ENCODE assay signal across 19 cellular contexts in genomic region chr16:57413733-57414132, GRCh38. TPM values are rescaled to one million over a fixed set of nuclear protein-coding genes. Genes with fewer than 3 reads are reported as not detected.
"Had no signal": no experiment of that assay in that cellular context is flagged by ENCODE, and none has a peak within 500 bp of the region (broad histone marks: within the 10 kb centered on the region; RNA-seq: fewer than 3 reads in every experiment).

No MANE protein-coding gene starts in this region.

- H3K27ac Mint-ChIP-seq: activated CD4-positive, alpha-beta T cell treated with anti-CD3 and anti-CD28 coated beads for 36 hours; activated CD8-positive, alpha-beta T cell treated with anti-CD3 and anti-CD28 coated beads for 36 hours; activated T-helper 1 cell treated with anti-CD3 and anti-CD28 coated beads, Interleukin-12 subunit alpha, Interleukin-12 subunit beta, Interleukin-2, Interleukin-4 antibody, amounts not matched to agents 30 ng/mL and 10 ng/mL and 1 ng/mL, durations not matched to agents 14 hours and 24 hours and 36 hours; nephron progenitor cell had no signal

- DNase-seq: activated CD4-positive, alpha-beta T cell treated with anti-CD3 and anti-CD28 coated beads for 36 hours; activated CD8-positive, alpha-beta memory T cell treated with anti-CD3 and anti-CD28 coated beads, Interleukin-2, amount 50 U/mL, for 48 hours; activated CD8-positive, alpha-beta T cell treated with anti-CD3 and anti-CD28 coated beads for 36 hours; activated naive CD4-positive, alpha-beta T cell; nephron progenitor cell; stimulated activated CD4-positive, alpha-beta T cell treated with anti-CD3 and anti-CD28 coated beads, Interleukin-2, amount 100 ng/mL, for 48 hours; T1000; thyroid gland had no signal

- H3K27me3 Mint-ChIP-seq: activated CD4-positive, alpha-beta T cell treated with anti-CD3 and anti-CD28 coated beads for 36 hours; activated CD8-positive, alpha-beta T cell treated with anti-CD3 and anti-CD28 coated beads for 36 hours had no signal

- H3K27ac ChIP-seq: ascending aorta, esophagus muscularis mucosa, thyroid gland, vagina, VCaP had no signal

- ATAC-seq: activated CD4-positive, alpha-beta T cell treated with anti-CD3 and anti-CD28 coated beads for 36 hours; activated CD8-positive, alpha-beta T cell treated with anti-CD3 and anti-CD28 coated beads for 36 hours; left lobe of liver had no signal

- H3K36me3 ChIP-seq: ascending aorta, esophagus muscularis mucosa, thyroid gland, vagina had no signal

- H3K4me3 Mint-ChIP-seq: activated CD4-positive, alpha-beta T cell treated with anti-CD3 and anti-CD28 coated beads for 36 hours; activated CD8-positive, alpha-beta T cell treated with anti-CD3 and anti-CD28 coated beads for 36 hours; activated T-helper 1 cell treated with anti-CD3 and anti-CD28 coated beads, Interleukin-12 subunit alpha, Interleukin-12 subunit beta, Interleukin-2, Interleukin-4 antibody, amounts not matched to agents 30 ng/mL and 10 ng/mL and 1 ng/mL, durations not matched to agents 14 hours and 24 hours and 36 hours; nephron progenitor cell had no signal

- H3K9me3 ChIP-seq: ascending aorta, esophagus muscularis mucosa, thyroid gland, vagina had no signal

- H3K4me3 ChIP-seq: ascending aorta, esophagus muscularis mucosa, thyroid gland, vagina had no signal

- H3K27me3 ChIP-seq: ascending aorta, esophagus muscularis mucosa, thyroid gland, vagina had no signal

- H3K9me3 Mint-ChIP-seq: activated CD8-positive, alpha-beta T cell treated with anti-CD3 and anti-CD28 coated beads for 36 hours; activated T-helper 1 cell treated with anti-CD3 and anti-CD28 coated beads, Interleukin-12 subunit alpha, Interleukin-12 subunit beta, Interleukin-2, Interleukin-4 antibody, amounts not matched to agents 30 ng/mL and 10 ng/mL and 1 ng/mL, durations not matched to agents 14 hours and 24 hours and 36 hours; nephron progenitor cell had no signal

RNA-seq across cellular contexts. Expression of gene CCL17, which starts 9.2 kb away (rescaled TPM):
- total RNA-seq: ascending aorta, bronchial epithelial cell, esophagus muscularis mucosa, fibroblast of villous mesenchyme, left lobe of liver, mucosa of gallbladder, osteocyte, pulmonary artery endothelial cell, thyroid gland, vagina had no signal

RNA-seq across cellular contexts. Expression of gene CX3CL1, which starts 41.4 kb away (rescaled TPM):
- total RNA-seq: activated CD4-positive, alpha-beta T cell treated with anti-CD3 and anti-CD28 coated beads for 36 hours; activated T-helper 1 cell treated with anti-CD3 and anti-CD28 coated beads, Interleukin-12 subunit alpha, Interleukin-12 subunit beta, Interleukin-2, Interleukin-4 antibody, amounts not matched to agents 30 ng/mL and 10 ng/mL and 1 ng/mL, durations not matched to agents 14 hours and 24 hours and 36 hours; bronchial epithelial cell; fibroblast of villous mesenchyme had no signal
